Comparison of ENCODE assay signal across 15 cellular contexts in genomic region chr20:31673435-31673834, GRCh38. TPM values are rescaled to one million over a fixed set of nuclear protein-coding genes. Genes with fewer than 3 reads are reported as not detected.
DNase-seq lines count a peak whose midpoint lies in the region; ATAC-seq and TF ChIP-seq lines count a peak whose summit lies in the region.
"Had no signal": no experiment of that assay in that cellular context is flagged by ENCODE, and none has a peak within 500 bp of the region (broad histone marks: within the 10 kb centered on the region; RNA-seq: fewer than 3 reads in every experiment).

No MANE protein-coding gene starts in this region.

- H2AFZ ChIP-seq in GM23248, result no peak overlapping the region

- no peaks in the 10 kb centered on the region for H3K9me3 Mint-ChIP-seq in activated T-helper 1 cell treated with anti-CD3 and anti-CD28 coated beads, Interleukin-12 subunit alpha, Interleukin-12 subunit beta, Interleukin-2, Interleukin-4 antibody, amounts not matched to agents 30 ng/mL and 10 ng/mL and 1 ng/mL, durations not matched to agents 14 hours and 24 hours and 36 hours
- H3K9me3 Mint-ChIP-seq in type B pancreatic cell, result no peaks in the 10 kb centered on the region

- no peaks in the 10 kb centered on the region for H3K27me3 Mint-ChIP-seq in activated T-helper 1 cell treated with anti-CD3 and anti-CD28 coated beads, Interleukin-12 subunit alpha, Interleukin-12 subunit beta, Interleukin-2, Interleukin-4 antibody, amounts not matched to agents 30 ng/mL and 10 ng/mL and 1 ng/mL, durations not matched to agents 14 hours and 24 hours and 36 hours (ENCODE audit: insufficient read depth)
- no peaks in the 10 kb centered on the region for H3K27me3 Mint-ChIP-seq in type B pancreatic cell

- H3K27me3 ChIP-seq in heart left ventricle (no peaks in the 10 kb centered on the region), lower lobe of right lung (ENCODE audit: low read depth) (no peaks in the 10 kb centered on the region), foreskin keratinocyte (no peaks in the 10 kb centered on the region), GM23248 (replicated peaks; ENCODE audit: insufficient read depth) (no peaks in the 10 kb centered on the region)

- H3K4me1 ChIP-seq in heart left ventricle (peaks cover 56 to 100% (median 99%) of the 10 kb centered on the region in 12 donors), lower lobe of right lung (peaks cover 99% of the 10 kb centered on the region), foreskin keratinocyte (peaks cover 16% of the 10 kb centered on the region), GM23248 (ENCODE audit: insufficient read depth) (peaks cover 24% of the 10 kb centered on the region)

- H3K9ac ChIP-seq in GM23248, result no peak overlapping the region

- peaks cover 98% of the 10 kb centered on the region for H3K79me2 ChIP-seq in GM23248 (ENCODE audit: insufficient read depth)

- peaks cover 86% of the 10 kb centered on the region for H3K4me1 Mint-ChIP-seq in activated T-helper 1 cell treated with anti-CD3 and anti-CD28 coated beads, Interleukin-12 subunit alpha, Interleukin-12 subunit beta, Interleukin-2, Interleukin-4 antibody, amounts not matched to agents 30 ng/mL and 10 ng/mL and 1 ng/mL, durations not matched to agents 14 hours and 24 hours and 36 hours (ENCODE audit: low read depth)
- peaks cover 43% of the 10 kb centered on the region for H3K4me1 Mint-ChIP-seq in type B pancreatic cell (ENCODE audit: unreplicated experiment)

- H3K9me2 ChIP-seq in GM23248 (ENCODE audit: insufficient read depth), result no peaks in the 10 kb centered on the region

- TF ChIP-seq POLR2A in heart left ventricle (IDR thresholded peaks at IDR 0.05), result no peak

- peak overlapping the region; percentile 90 for H3K27ac Mint-ChIP-seq in activated T-helper 1 cell treated with anti-CD3 and anti-CD28 coated beads, Interleukin-12 subunit alpha, Interleukin-12 subunit beta, Interleukin-2, Interleukin-4 antibody, amounts not matched to agents 30 ng/mL and 10 ng/mL and 1 ng/mL, durations not matched to agents 14 hours and 24 hours and 36 hours
- H3K27ac Mint-ChIP-seq in type B pancreatic cell, result peak overlapping the region; percentile 5

- ATAC-seq in heart left ventricle, result no peak
- no peak for ATAC-seq in Right ventricle myocardium superior (ENCODE audit: poor library complexity)
- ATAC-seq in lower lobe of right lung, result no peak
- no peak for ATAC-seq in foreskin keratinocyte
- ATAC-seq: GM12878 had no signal

- in situ Hi-C loops in GM23248 (cut with MboI), result no loop called here

- TF ChIP-seq CTCF in heart left ventricle (IDR thresholded peaks at IDR 0.05) (no peak), lower lobe of right lung (IDR thresholded peaks at IDR 0.05) (no peak), type B pancreatic cell (conservative IDR thresholded peaks at IDR 0.05) (no peak), foreskin keratinocyte (conservative IDR thresholded peaks at IDR 0.05) (no peak)

- H3F3A ChIP-seq in GM23248 (ENCODE audit: insufficient read depth), result 0 out of 2 replicates have a peak, but pooled peaks cover 4% of the 10 kb centered on the region

- H3K4me3 ChIP-seq in heart left ventricle (no peak overlapping the region), lower lobe of right lung (no peak overlapping the region), GM23248 (no peak overlapping the region)
- H3K4me3 ChIP-seq: GM12878 had no signal

- H3K36me3 Mint-ChIP-seq in activated T-helper 1 cell treated with anti-CD3 and anti-CD28 coated beads, Interleukin-12 subunit alpha, Interleukin-12 subunit beta, Interleukin-2, Interleukin-4 antibody, amounts not matched to agents 30 ng/mL and 10 ng/mL and 1 ng/mL, durations not matched to agents 14 hours and 24 hours and 36 hours (ENCODE audit: low read depth), result peaks cover 66% of the 10 kb centered on the region
- H3K36me3 Mint-ChIP-seq in type B pancreatic cell, result peaks cover 31% of the 10 kb centered on the region

- intact Hi-C loops in heart left ventricle (cut with DNase I), result no loop called here
- intact Hi-C loops in Right ventricle myocardium superior (cut with DNase I), result no loop called here
- intact Hi-C loops in activated T-helper 1 cell treated with anti-CD3 and anti-CD28 coated beads, Interleukin-12 subunit alpha, Interleukin-12 subunit beta, Interleukin-2, Interleukin-4 antibody, amounts not matched to agents 30 ng/mL and 10 ng/mL and 1 ng/mL, durations not matched to agents 14 hours and 24 hours and 36 hours (cut with micrococcal nuclease), result no loop called here
- intact Hi-C loops in lower lobe of right lung (cut with DNase I), result no loop called here

- no peaks in the 10 kb centered on the region for H3K9me3 ChIP-seq in heart left ventricle
- H3K9me3 ChIP-seq in lower lobe of right lung, result no peaks in the 10 kb centered on the region
- no peaks in the 10 kb centered on the region for H3K9me3 ChIP-seq in GM23248 (ENCODE audit: low read depth)

- H3K36me3 ChIP-seq in heart left ventricle, result peaks cover 0 to 37% (median 0%) of the 10 kb centered on the region in 9 donors
- H3K36me3 ChIP-seq in lower lobe of right lung, result peaks cover 10% of the 10 kb centered on the region
- 0 out of 2 replicates have a peak, but pooled peaks cover 4% of the 10 kb centered on the region for H3K36me3 ChIP-seq in GM23248 (ENCODE audit: low read depth)

- no peak overlapping the region for H3K4me2 ChIP-seq in GM23248 (ENCODE audit: unreplicated experiment)

- H3K27ac ChIP-seq in heart left ventricle (peak overlapping the region; percentile 10 to 97 (median 90)), lower lobe of right lung (peak overlapping the region; percentile 83), foreskin keratinocyte (no peak overlapping the region), GM23248 (no peak overlapping the region)

- no peaks in the 10 kb centered on the region for H4K20me1 ChIP-seq in GM23248 (ENCODE audit: insufficient read depth)

- peak overlapping the region; percentile 86 for H3K4me3 Mint-ChIP-seq in activated T-helper 1 cell treated with anti-CD3 and anti-CD28 coated beads, Interleukin-12 subunit alpha, Interleukin-12 subunit beta, Interleukin-2, Interleukin-4 antibody, amounts not matched to agents 30 ng/mL and 10 ng/mL and 1 ng/mL, durations not matched to agents 14 hours and 24 hours and 36 hours
- no peak overlapping the region for H3K4me3 Mint-ChIP-seq in type B pancreatic cell

- no peak for DNase-seq in heart left ventricle
- no peak for DNase-seq in Right ventricle myocardium superior
- DNase-seq in activated T-helper 1 cell treated with anti-CD3 and anti-CD28 coated beads, Interleukin-12 subunit alpha, Interleukin-12 subunit beta, Interleukin-2, Interleukin-4 antibody, amounts not matched to agents 30 ng/mL and 10 ng/mL and 1 ng/mL, durations not matched to agents 14 hours and 24 hours and 36 hours (ENCODE audit: low spot score), result no peak
- DNase-seq in lower lobe of right lung, result no peak
- DNase-seq in type B pancreatic cell (ENCODE audit: extremely low spot score, unreplicated experiment), result no peak
- DNase-seq in midbrain (lab: John Stamatoyannopoulos, UW), result no peak
- no peak for DNase-seq in foreskin keratinocyte
- DNase-seq in GM23248, result no peak
- DNase-seq: aorta; DMS79 treated with DMSO at 0.1 percent for 48 hours; effector CD8-positive, alpha-beta T cell; NCI-H2227 treated with DMSO at 0.1 percent for 48 hours had no signal

RNA-seq across cellular contexts. Expression of gene COX4I2, which starts 35.7 kb away (rescaled TPM):
- total RNA-seq in heart left ventricle (10 to 100 TPM in 5 of 9 donors, 1 to 10 TPM in 4; 5.7 to 29.4 (median 10.6) TPM), Right ventricle myocardium superior (9.3 TPM), lower lobe of right lung (17.1 TPM), type B pancreatic cell (ENCODE audit: low replicate concordance) (not detected in 2 replicates), foreskin keratinocyte (not detected in 2 replicates)
- polyA plus RNA-seq in heart left ventricle (10 to 100 TPM; 13.6 to 42.8 TPM), foreskin keratinocyte (not detected in 2 replicates), GM23248 (2016; fragmentation: Nextera tagmentation; extraction: Ambion mirVana) (not detected in 2 replicates)
- total RNA-seq in activated T-helper 1 cell treated with anti-CD3 and anti-CD28 coated beads, Interleukin-12 subunit alpha, Interleukin-12 subunit beta, Interleukin-2, Interleukin-4 antibody, amounts not matched to agents 30 ng/mL and 10 ng/mL and 1 ng/mL, durations not matched to agents 14 hours and 24 hours and 36 hours, result not detected in 2 replicates
- total RNA-seq in GM23248 (2014; rRNA removed; shearing (Covaris generic)), result not detected in 2 replicates
- total RNA-seq: glomerular endothelial cell; GM12878; T-helper 2 cell treated with Interferon-gamma antibody and Interleukin-4, amounts not matched to agents 100 ng/mL and 5 ng/mL, for 36 hours had no signal
- polyA plus RNA-seq: GM12878 had no signal

RNA-seq across cellular contexts. Expression of gene BCL2L1, which starts 49.2 kb away (rescaled TPM):
- total RNA-seq in heart left ventricle (100 to 1,000 TPM in 1 of 9 donors, 10 to 100 TPM in 8; 32.2 to 176 (median 62.6) TPM), Right ventricle myocardium superior (48.7 TPM), lower lobe of right lung (126 TPM), type B pancreatic cell (ENCODE audit: low replicate concordance) (142 and 243 TPM in 2 replicates), foreskin keratinocyte (114 and 136 TPM in 2 replicates)
- polyA plus RNA-seq in heart left ventricle (100 to 1,000 TPM in 1 of 2 donors, 10 to 100 TPM in 1; 43.1 to 217 TPM), foreskin keratinocyte (106 and 115 TPM in 2 replicates), GM23248 (2016; fragmentation: Nextera tagmentation; extraction: Ambion mirVana) (56.2 and 56.3 TPM in 2 replicates)
- 417 and 420 TPM in 2 replicates for total RNA-seq in activated T-helper 1 cell treated with anti-CD3 and anti-CD28 coated beads, Interleukin-12 subunit alpha, Interleukin-12 subunit beta, Interleukin-2, Interleukin-4 antibody, amounts not matched to agents 30 ng/mL and 10 ng/mL and 1 ng/mL, durations not matched to agents 14 hours and 24 hours and 36 hours
- 83.8 and 95.1 TPM in 2 replicates for total RNA-seq in GM23248 (2014; rRNA removed; shearing (Covaris generic))

Comparison
In these comparisons a context has a peak if more than half of its experiments do, and no peak if none do; other contexts are left out.
1. H3K27ac ChIP-seq: peak in heart left ventricle (12 of 12) and lower lobe of right lung (single experiment); none in foreskin keratinocyte (single experiment) and GM23248 (single experiment).